ENCODE assay signal across 8 cellular contexts in the genomic region with DNA sequence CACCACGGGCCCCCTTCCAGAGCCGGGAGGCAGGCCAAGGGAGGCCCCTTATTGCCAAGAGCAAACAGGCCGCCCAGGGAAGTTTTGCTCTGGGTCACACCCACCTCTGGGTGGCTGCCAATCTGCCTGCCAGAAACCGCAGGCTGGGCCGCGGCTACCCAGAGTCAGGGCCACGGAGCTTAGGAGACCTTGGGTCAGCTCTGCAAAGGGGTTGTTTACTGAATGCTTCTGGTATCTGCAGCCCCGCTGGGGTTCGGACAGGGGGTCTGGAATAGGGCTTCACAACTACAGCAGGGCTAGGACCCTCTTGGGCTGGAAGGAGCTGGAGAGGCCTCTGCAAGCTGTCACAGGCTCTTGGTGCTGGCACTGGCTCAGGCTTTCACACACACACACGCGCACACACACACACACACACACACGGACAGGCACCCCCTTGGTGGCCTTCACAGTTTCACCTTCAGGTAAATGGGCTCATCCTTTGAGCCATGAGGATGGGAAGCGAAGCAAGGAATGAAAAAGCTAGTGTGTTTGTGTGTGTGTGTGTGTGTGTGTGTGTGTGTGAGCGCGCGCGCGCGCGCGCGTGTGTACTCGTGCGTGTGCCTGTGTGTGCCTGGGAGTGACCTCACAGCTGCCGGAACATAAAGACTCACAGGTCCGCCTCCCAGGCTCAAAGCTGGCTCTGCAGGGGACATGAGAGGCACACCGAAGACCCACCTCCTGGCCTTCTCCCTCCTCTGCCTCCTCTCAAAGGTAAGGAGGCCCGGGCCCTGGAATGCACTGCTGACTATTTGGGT. TPM values are rescaled to one million over a fixed set of nuclear protein-coding genes. Genes with fewer than 3 reads are reported as not detected.
DNase-seq lines count a peak whose midpoint lies in the region; ATAC-seq lines count a peak whose summit lies in the region.

A gene with protein sequence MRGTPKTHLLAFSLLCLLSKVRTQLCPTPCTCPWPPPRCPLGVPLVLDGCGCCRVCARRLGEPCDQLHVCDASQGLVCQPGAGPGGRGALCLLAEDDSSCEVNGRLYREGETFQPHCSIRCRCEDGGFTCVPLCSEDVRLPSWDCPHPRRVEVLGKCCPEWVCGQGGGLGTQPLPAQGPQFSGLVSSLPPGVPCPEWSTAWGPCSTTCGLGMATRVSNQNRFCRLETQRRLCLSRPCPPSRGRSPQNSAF (plus strand): TSS at position 669 of the 794 bp plus-strand sequence. CDS start 22 bp downstream, at position 691.

- WGBS in esophagus, 2 donors = 30 to 32% methylated on average over 27 to 28 of the region's 28 CpGs
- WGBS in neuronal stem cell (ENCODE audit: extremely low coverage in 2 of 2, insufficient read length in 2 of 2, insufficient replicate concordance in 1 of 2), 2 donors = no CpG with 5 or more reads among the region's 28 CpGs

- peak within 1 kb of the TSS; percentile 39 for H3K18ac ChIP-seq in neuronal stem cell (ENCODE audit: low read length)

- no peak within 1 kb of the TSS for H2AFZ ChIP-seq in neuronal stem cell (ENCODE audit: low read length)

- H3K14ac ChIP-seq in neuronal stem cell (ENCODE audit: low read length) = no peak within 1 kb of the TSS

- no peak for ATAC-seq in HG02938 (IDR thresholded peaks at IDR 0.05; ENCODE audit: unreplicated experiment)

- no peaks in the 10 kb centered on the region for H3K36me3 ChIP-seq in esophagus (ENCODE audit: control insufficient read depth in 2 of 2, insufficient read depth in 2 of 2, low read length in 1 of 2)
- no peaks in the 10 kb centered on the region for H3K36me3 ChIP-seq in neuronal stem cell (replicated peaks in 1 of 2; ENCODE audit: control insufficient read depth in 2 of 2, insufficient read depth in 2 of 2, low read length in 2 of 2)

- H3K9me3 ChIP-seq in esophagus (ENCODE audit: control insufficient read depth in 2 of 2, insufficient read depth in 1 of 2, low read depth in 1 of 2, low read length in 1 of 2) (no peaks in the 10 kb centered on the region), neuronal stem cell (replicated peaks in 1 of 2; ENCODE audit: control insufficient read depth in 2 of 2, insufficient read depth in 1 of 2, low read depth in 1 of 2, low read length in 2 of 2) (no peaks in the 10 kb centered on the region)

- H2BK5ac ChIP-seq in neuronal stem cell (ENCODE audit: low read length) = no peak within 1 kb of the TSS

- DNase-seq in DMS79 (lab: John Stamatoyannopoulos, UW) (peak; percentile 10), OCI-M1 (lab: John Stamatoyannopoulos, UW) (peak; percentile 89), neuronal stem cell (ENCODE audit: low spot score) (no peak), cortex of kidney (lab: John Stamatoyannopoulos, UW) (no peak)
- DNase-seq in activated CD8-positive, alpha-beta memory T cell treated with anti-CD3 and anti-CD28 coated beads, Interleukin-2, amount 50 U/mL, for 48 hours = no peak
- no peak for DNase-seq in effector CD4-positive, alpha-beta T cell

- H3K27me3 ChIP-seq in esophagus (ENCODE audit: control insufficient read depth in 1 of 2, insufficient read depth in 2 of 2, low read length in 2 of 2) (no peaks in the 10 kb centered on the region), neuronal stem cell (ENCODE audit: control insufficient read depth in 3 of 3, insufficient read depth in 3 of 3, low read depth in 1 of 3, low read length in 3 of 3) (peaks cover 0 to 8% (median 0%) of the 10 kb centered on the region in 3 experiments)

- H3K79me1 ChIP-seq in neuronal stem cell (ENCODE audit: low read depth, low read length) = no peaks in the 10 kb centered on the region

- H3K4me3 ChIP-seq in esophagus (ENCODE audit: low read depth in 1 of 2, low read length in 2 of 2) = peak within 1 kb of the TSS in 1 of 2 donors; percentile 34
- H3K4me3 ChIP-seq in neuronal stem cell (ENCODE audit: low read length in 2 of 2) = no peak within 1 kb of the TSS

- no peak within 1 kb of the TSS for H3K23ac ChIP-seq in neuronal stem cell (ENCODE audit: low read depth, low read length, poor library complexity)

- H2BK15ac ChIP-seq in neuronal stem cell (ENCODE audit: low read length) = no peak within 1 kb of the TSS

- H3K4me2 ChIP-seq in neuronal stem cell (ENCODE audit: insufficient read depth, low read length, poor library complexity, severe bottlenecking) = no peak within 1 kb of the TSS

- peaks cover 5 to 37% of the 10 kb centered on the region in 2 donors for H3K4me1 ChIP-seq in esophagus (ENCODE audit: control insufficient read depth in 2 of 2, insufficient read depth in 2 of 2, low read length in 1 of 2)
- peaks cover 0 to 1% of the 10 kb centered on the region in 2 donors for H3K4me1 ChIP-seq in neuronal stem cell (ENCODE audit: control insufficient read depth in 2 of 2, insufficient read depth in 1 of 2, low read depth in 1 of 2, low read length in 2 of 2)

- no peak within 1 kb of the TSS for H2BK120ac ChIP-seq in neuronal stem cell (ENCODE audit: low read depth, low read length)

- no peak within 1 kb of the TSS for H2AK5ac ChIP-seq in neuronal stem cell (ENCODE audit: low read depth, low read length)

- no peak within 1 kb of the TSS for H3K9ac ChIP-seq in neuronal stem cell (ENCODE audit: low read depth, low read length, poor library complexity)

- no peak within 1 kb of the TSS for H3K4ac ChIP-seq in neuronal stem cell (ENCODE audit: low read length)

- H4K8ac ChIP-seq in neuronal stem cell (ENCODE audit: low read depth, low read length) = no peak within 1 kb of the TSS

- H3K27ac ChIP-seq in esophagus (ENCODE audit: low read depth in 2 of 2, low read length in 1 of 2) = peak within 1 kb of the TSS; percentile 65 to 85
- no peak within 1 kb of the TSS for H3K27ac ChIP-seq in neuronal stem cell (replicated peaks; ENCODE audit: low read length)

- H4K91ac ChIP-seq in neuronal stem cell (ENCODE audit: low read depth, low read length, poor library complexity) = no peak within 1 kb of the TSS

- no peak within 1 kb of the TSS for H2BK12ac ChIP-seq in neuronal stem cell (ENCODE audit: low read length)

RNA-seq across cellular contexts. Expression of the gene that starts here (rescaled TPM):
- polyA plus RNA-seq in esophagus = 10 to 100 TPM; 24.5 to 48.2 TPM
- not detected for polyA plus RNA-seq in neuronal stem cell (2013, experiment 1 of 2)
- polyA plus RNA-seq in neuronal stem cell (2013, experiment 2 of 2) = not detected

Comparison
In these comparisons a context has a peak if more than half of its experiments do, and no peak if none do; other contexts are left out.
1. DNase-seq: peak in DMS79 (single experiment) and OCI-M1 (single experiment); none in neuronal stem cell (single experiment), activated CD8-positive, alpha-beta memory T cell treated with anti-CD3 and anti-CD28 coated beads, Interleukin-2, amount 50 U/mL, for 48 hours (single experiment), cortex of kidney (single experiment) and effector CD4-positive, alpha-beta T cell (single experiment).